16 cellular contexts compared by ENCODE assay signal in the genomic region with DNA sequence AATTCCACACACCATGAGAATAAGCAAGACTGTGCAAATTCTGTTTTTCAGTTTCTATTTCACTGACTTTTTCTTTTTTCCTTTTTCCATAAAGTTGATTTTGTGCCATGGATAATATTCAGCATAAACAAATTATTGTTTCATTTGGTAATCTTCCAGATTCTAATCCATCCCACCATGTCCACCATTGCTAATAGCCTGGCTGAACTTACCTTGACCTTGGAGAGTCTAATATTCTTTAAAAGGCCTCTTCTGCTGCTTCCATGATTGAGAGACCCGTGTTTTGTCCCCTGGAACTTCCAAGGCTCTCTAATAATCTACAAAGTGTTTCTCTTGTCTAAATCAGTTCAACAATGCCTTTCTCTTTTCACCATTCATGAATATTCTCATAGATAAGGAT.
DNase-seq lines count a peak whose midpoint lies in the region; ATAC-seq and TF ChIP-seq lines count a peak whose summit lies in the region.
"Had no signal": no experiment of that assay in that cellular context is flagged by ENCODE, and none has a peak within 500 bp of the region (broad histone marks: within the 10 kb centered on the region; RNA-seq: fewer than 3 reads in every experiment).

No MANE protein-coding gene starts in this region.

- CTCF ChIA-PET in PC-3 (lab: Charles Lee): no interaction called here

- H3K4me3 Mint-ChIP-seq in T-helper 17 cell: no peak overlapping the region
- H3K4me3 Mint-ChIP-seq: activated CD4-positive, alpha-beta T cell treated with anti-CD3 and anti-CD28 coated beads, Interleukin-2, amount 10 ng/mL, durations not matched to agents 7 days and 5 days; activated naive CD8-positive, alpha-beta T cell treated with anti-CD3 and anti-CD28 coated beads, Interleukin-2, amount 50 U/mL, for 24 hours; T-cell had no signal

- no peaks in the 10 kb centered on the region for H3K4me1 Mint-ChIP-seq in T-helper 17 cell
- H3K4me1 Mint-ChIP-seq: activated CD4-positive, alpha-beta T cell treated with anti-CD3 and anti-CD28 coated beads, Interleukin-2, amount 10 ng/mL, durations not matched to agents 7 days and 5 days; activated naive CD8-positive, alpha-beta T cell treated with anti-CD3 and anti-CD28 coated beads, Interleukin-2, amount 50 U/mL, for 24 hours had no signal

- peaks cover 50% of the 10 kb centered on the region for H3K27me3 Mint-ChIP-seq in T-helper 17 cell

- H2AFZ ChIP-seq in fibroblast of lung (ENCODE audit: low read length) (no peak overlapping the region), PC-3 (ENCODE audit: low read length) (no peak overlapping the region)

- no peaks in the 10 kb centered on the region for H3F3A ChIP-seq in PC-3 (ENCODE audit: low read length, unreplicated experiment)

- no peak overlapping the region for H3K9ac ChIP-seq in fibroblast of lung (ENCODE audit: insufficient read depth, low read length)
- H3K9ac ChIP-seq in PC-3 (ENCODE audit: low read length): no peak overlapping the region

- H3K9me3 ChIP-seq in T-helper 17 cell (ENCODE audit: control insufficient read depth, low read length, poor library complexity, severe bottlenecking) (no peaks in the 10 kb centered on the region), fibroblast of lung (ENCODE audit: control insufficient read depth, insufficient read depth, low read depth, low read length) (no peaks in the 10 kb centered on the region), psoas muscle (no peaks in the 10 kb centered on the region), PC-3 (ENCODE audit: low read length) (no peaks in the 10 kb centered on the region)

- TF ChIP-seq CTCF in fibroblast of lung (conservative IDR thresholded peaks at IDR 0.05 in 1 of 2, IDR thresholded peaks at IDR 0.05 in 1 of 2; ENCODE audit: low read depth in 1 of 2, low read length in 2 of 2) (no peak), psoas muscle (IDR thresholded peaks at IDR 0.05) (no peak), PC-3 (conservative IDR thresholded peaks at IDR 0.05; ENCODE audit: low read depth, low read length) (no peak)

- H3K79me2 ChIP-seq in fibroblast of lung (ENCODE audit: control insufficient read depth, insufficient read depth, low read length): no peaks in the 10 kb centered on the region
- H3K79me2 ChIP-seq in PC-3 (ENCODE audit: low read length): no peaks in the 10 kb centered on the region

- H3K27ac ChIP-seq in fibroblast of lung (ENCODE audit: insufficient read depth, low read length) (no peak overlapping the region), psoas muscle (peak overlapping the region; percentile 34), PC-3 (ENCODE audit: low read length) (no peak overlapping the region)

- H3K36me3 ChIP-seq in fibroblast of lung (ENCODE audit: control insufficient read depth, insufficient read depth, low read length): no peaks in the 10 kb centered on the region
- H3K36me3 ChIP-seq in psoas muscle (ENCODE audit: insufficient read depth in 1 of 2, low read depth in 1 of 2): no peaks in the 10 kb centered on the region
- H3K36me3 ChIP-seq in PC-3 (ENCODE audit: low read depth, low read length): no peaks in the 10 kb centered on the region

- no peaks in the 10 kb centered on the region for H3K4me1 ChIP-seq in fibroblast of lung (ENCODE audit: control insufficient read depth, extremely low read depth, insufficient read depth, low read length)
- peaks cover 23% of the 10 kb centered on the region for H3K4me1 ChIP-seq in psoas muscle
- H3K4me1 ChIP-seq in PC-3 (ENCODE audit: insufficient read depth, low read length): no peaks in the 10 kb centered on the region

- ATAC-seq in T-helper 17 cell: no peak
- ATAC-seq in psoas muscle: no peak
- ATAC-seq in PC-3: no peak
- ATAC-seq in esophagus mucosa: no peak
- ATAC-seq: activated naive CD8-positive, alpha-beta T cell treated with anti-CD3 and anti-CD28 coated beads, Interleukin-2, amount 50 U/mL, for 24 hours had no signal

- H3K27me3 ChIP-seq in fibroblast of lung (ENCODE audit: control insufficient read depth, insufficient read depth, low read length) (no peaks in the 10 kb centered on the region), psoas muscle (ENCODE audit: insufficient read depth in 3 of 3, low read length in 2 of 3) (peaks cover 0 to 2% (median 0%) of the 10 kb centered on the region in 3 donors), PC-3 (ENCODE audit: low read length) (no peaks in the 10 kb centered on the region)

- H3K9me2 ChIP-seq in PC-3 (replicated peaks; ENCODE audit: low read length): no peaks in the 10 kb centered on the region

- WGBS in psoas muscle, 3 donors: 25 to 35% (median 33%) methylated on average over 1 of the region's 1 CpG

- H4K20me1 ChIP-seq in fibroblast of lung (ENCODE audit: control insufficient read depth, extremely low read depth, insufficient read depth, low read length) (no peaks in the 10 kb centered on the region), PC-3 (ENCODE audit: low read length) (no peaks in the 10 kb centered on the region)

- H3K36me3 Mint-ChIP-seq in T-helper 17 cell (ENCODE audit: low read depth): no peaks in the 10 kb centered on the region
- H3K36me3 Mint-ChIP-seq: T-cell had no signal

- BruUV-seq in PC-3 (replicated peaks; lab: Mats Ljungman, UMichigan): no TSS peak

- H3K4me2 ChIP-seq in fibroblast of lung (ENCODE audit: extremely low read depth, insufficient read depth, low read length) (no peak overlapping the region), PC-3 (ENCODE audit: low read length) (no peak overlapping the region)

- no peak overlapping the region for H3K4me3 ChIP-seq in fibroblast of lung (replicated peaks in 1 of 4; ENCODE audit: control extremely low read depth in 1 of 4, insufficient read depth in 1 of 4, low read depth in 3 of 4, low read length in 4 of 4)
- no peak overlapping the region for H3K4me3 ChIP-seq in psoas muscle
- no peak overlapping the region for H3K4me3 ChIP-seq in PC-3 (ENCODE audit: low read length)

- intact Hi-C loops in psoas muscle (cut with DNase I) (no loop called here), PC-3 (cut with micrococcal nuclease) (no loop called here)

- H3K27ac Mint-ChIP-seq in T-helper 17 cell: peak overlapping the region; percentile 1
- H3K27ac Mint-ChIP-seq: activated CD4-positive, alpha-beta T cell treated with anti-CD3 and anti-CD28 coated beads, Interleukin-2, amount 10 ng/mL, durations not matched to agents 7 days and 5 days; activated naive CD8-positive, alpha-beta T cell treated with anti-CD3 and anti-CD28 coated beads, Interleukin-2, amount 50 U/mL, for 24 hours; T-cell had no signal

- DNase-seq in T-helper 17 cell (no peak), fibroblast of lung (ENCODE audit: low read depth in 2 of 2) (peak; percentile 16 to 70), psoas muscle (no peak), PC-3 (no peak), T1000 (lab: John Stamatoyannopoulos, UW) (no peak)
- no peak for DNase-seq in stimulated activated CD4-positive, alpha-beta T cell treated with anti-CD3 and anti-CD28 coated beads, Interleukin-4, amount 100 ng/mL, for 24 hours
- DNase-seq: activated CD4-positive, alpha-beta T cell treated with anti-CD3 and anti-CD28 coated beads, Interleukin-2, amount 10 ng/mL, durations not matched to agents 7 days and 5 days; activated CD8-positive, alpha-beta memory T cell treated with anti-CD3 and anti-CD28 coated beads, Interleukin-2, amount 50 U/mL, for 4 hours; activated effector memory CD4-positive, alpha-beta T cell treated with Interleukin-2 at 50 U/mL for 16 hours; activated naive CD8-positive, alpha-beta T cell treated with anti-CD3 and anti-CD28 coated beads, Interleukin-2, amount 50 U/mL, for 24 hours; caudate nucleus; H7; left cardiac atrium; midbrain had no signal

- POLR2A ChIA-PET in PC-3 (lab: Charles Lee; ENCODE audit: unreplicated experiment): no interaction called here

Comparison
In these comparisons a context has a peak if more than half of its experiments do, and no peak if none do; other contexts are left out.
1. DNase-seq: peak in fibroblast of lung (2 of 2); none in T-helper 17 cell (0 of 3), psoas muscle (0 of 2), PC-3 (single experiment), T1000 (single experiment) and stimulated activated CD4-positive, alpha-beta T cell treated with anti-CD3 and anti-CD28 coated beads, Interleukin-4, amount 100 ng/mL, for 24 hours (single experiment).